ENCODE assay signal across 1 cellular context in genomic region chr12:24080465-24080864, GRCh38.
TF ChIP-seq lines count a peak whose summit lies in the region.

No MANE protein-coding gene starts in this region.

TF ChIP-seq in HepG2, 621 proteins besides CTCF, POLR2A, EP300 and RAD21 (continued from another document and continues in another):
- TF ChIP-seq PBX2 (CRISPR knock-in tag; IDR thresholded peaks at IDR 0.05) (no peak), HNF1B (CRISPR knock-in tag; IDR thresholded peaks at IDR 0.05) (no peak), PCBP1 (IDR thresholded peaks at IDR 0.05; ENCODE audit: borderline replicate concordance, low read depth, low read length) (no peak), ZNF766 (CRISPR knock-in tag; IDR thresholded peaks at IDR 0.05; ENCODE audit: borderline replicate concordance) (no peak), RXRA (CRISPR knock-in tag; IDR thresholded peaks at IDR 0.05) (no peak), PAWR (CRISPR knock-in tag; IDR thresholded peaks at IDR 0.05; ENCODE audit: borderline replicate concordance) (no peak), RXRB (CRISPR knock-in tag; IDR thresholded peaks at IDR 0.05; ENCODE audit: borderline replicate concordance) (peak; percentile 81), MLLT10 (CRISPR knock-in tag; IDR thresholded peaks at IDR 0.05) (no peak), TP53 (CRISPR knock-in tag; conservative IDR thresholded peaks at IDR 0.05) (no peak), ZNF513 (CRISPR knock-in tag; conservative IDR thresholded peaks at IDR 0.05) (no peak), ZBTB20 (CRISPR knock-in tag; IDR thresholded peaks at IDR 0.05; ENCODE audit: borderline replicate concordance, low read depth) (peak; percentile 55; the same call in 1 of the 2 replicates), ZNF644 (CRISPR knock-in tag; IDR thresholded peaks at IDR 0.05; ENCODE audit: low read depth) (0 out of 2 replicates have a peak, but pooled peaks have one; percentile 58), ZNF18 (CRISPR knock-in tag; IDR thresholded peaks at IDR 0.05; ENCODE audit: insufficient replicate concordance) (no peak), ZFP1 (CRISPR knock-in tag; IDR thresholded peaks at IDR 0.05) (peak; percentile 74; the same call in 1 of the 2 replicates), ZFP36L2 (CRISPR knock-in tag; IDR thresholded peaks at IDR 0.05) (no peak), POLR2AphosphoS2 (IDR thresholded peaks at IDR 0.05; ENCODE audit: low read depth, low read length) (no peak), ZFP62 (CRISPR knock-in tag; IDR thresholded peaks at IDR 0.05) (no peak), ZNF580 (CRISPR knock-in tag; IDR thresholded peaks at IDR 0.05; ENCODE audit: borderline replicate concordance, low read depth) (peak; percentile 44), ZNF484 (CRISPR knock-in tag; IDR thresholded peaks at IDR 0.05; ENCODE audit: borderline replicate concordance, low read depth) (no peak), NCOR1 (IDR thresholded peaks at IDR 0.05; ENCODE audit: borderline replicate concordance, low read length) (peak; percentile 97), SCMH1 (CRISPR knock-in tag; IDR thresholded peaks at IDR 0.05; ENCODE audit: borderline replicate concordance) (no peak), ZNF343 (CRISPR knock-in tag; IDR thresholded peaks at IDR 0.05) (no peak), HMGXB4 (CRISPR knock-in tag; IDR thresholded peaks at IDR 0.05; ENCODE audit: borderline replicate concordance in 1 of 2, low read depth in 1 of 2) (no peak), CBFB (CRISPR knock-in tag; IDR thresholded peaks at IDR 0.05) (0 out of 2 replicates have a peak, but pooled peaks have one; percentile 39), MXI1 (IDR thresholded peaks at IDR 0.05; ENCODE audit: borderline replicate concordance, low read depth, low read length) (no peak), CHD4 (IDR thresholded peaks at IDR 0.05; ENCODE audit: borderline replicate concordance, low read length) (no peak; the same call in 1 of the 2 replicates), ARHGAP35 (CRISPR knock-in tag; IDR thresholded peaks at IDR 0.05; ENCODE audit: borderline replicate concordance) (no peak), ADNP (CRISPR knock-in tag; IDR thresholded peaks at IDR 0.05) (no peak), TIGD3 (CRISPR knock-in tag; IDR thresholded peaks at IDR 0.05; ENCODE audit: borderline replicate concordance) (no peak), ZNF574 (CRISPR knock-in tag; IDR thresholded peaks at IDR 0.05) (no peak), MTF2 (CRISPR knock-in tag; IDR thresholded peaks at IDR 0.05; ENCODE audit: borderline replicate concordance) (no peak), ZNF430 (CRISPR knock-in tag; IDR thresholded peaks at IDR 0.05) (no peak), THAP7 (CRISPR knock-in tag; IDR thresholded peaks at IDR 0.05) (no peak), ZNF749 (CRISPR knock-in tag; IDR thresholded peaks at IDR 0.05; ENCODE audit: borderline replicate concordance) (no peak), SAFB2 (CRISPR knock-in tag; IDR thresholded peaks at IDR 0.05; ENCODE audit: borderline replicate concordance, low read depth) (no peak), ZNF337 (CRISPR knock-in tag; IDR thresholded peaks at IDR 0.05; ENCODE audit: borderline replicate concordance, low read depth) (no peak), ARID5B (CRISPR knock-in tag; IDR thresholded peaks at IDR 0.05) (peak; percentile 99), TEAD3 (CRISPR knock-in tag; optimal IDR thresholded peaks at IDR 0.05; ENCODE audit: borderline replicate concordance) (peak; percentile 87), ETS1 (CRISPR knock-in tag; IDR thresholded peaks at IDR 0.05) (no peak)
